8 cellular contexts compared by ENCODE assay signal in genomic region chr17:8991514-8992285, GRCh38. TPM values are rescaled to one million over a fixed set of nuclear protein-coding genes. Genes with fewer than 3 reads are reported as not detected.
DNase-seq lines count a peak whose midpoint lies in the region; ATAC-seq, FAIRE-seq and TF ChIP-seq lines count a peak whose summit lies in the region.

No MANE protein-coding gene starts in this region.

- no peaks in the 10 kb centered on the region for H3K9me3 ChIP-seq in Panc1 (ENCODE audit: control insufficient read depth, insufficient read depth, low read depth, low read length)
- H3K9me3 ChIP-seq in pancreas = no peaks in the 10 kb centered on the region
- no peaks in the 10 kb centered on the region for H3K9me3 ChIP-seq in transverse colon

- intact Hi-C loops in Panc1 (cut with micrococcal nuclease; ENCODE audit: unreplicated experiment) (no loop called here), pancreas (cut with DNase I) (no loop called here), transverse colon (cut with DNase I; ENCODE audit: low total_unique reads) (loop anchor here (10.0 kb wide), 1 partner anchor 533 kb away; no protein-coding TSS in a partner anchor)

- H3K36me3 ChIP-seq in Panc1 (ENCODE audit: control insufficient read depth, insufficient read depth, low read length) = no peaks in the 10 kb centered on the region
- no peaks in the 10 kb centered on the region for H3K36me3 ChIP-seq in pancreas
- no peaks in the 10 kb centered on the region for H3K36me3 ChIP-seq in transverse colon

- no peaks in the 10 kb centered on the region for H3K4me1 ChIP-seq in Panc1 (ENCODE audit: control insufficient read depth, insufficient read depth, low read length)
- no peaks in the 10 kb centered on the region for H3K4me1 ChIP-seq in pancreas
- no peaks in the 10 kb centered on the region for H3K4me1 ChIP-seq in transverse colon

- CTCF ChIA-PET in Panc1 (lab: Charles Lee) = no interaction called here

- in situ Hi-C loops in Panc1 (cut with HindIII; ENCODE audit: low pct_unique_long_range_greater_than_20kb, low sequenced_read_pairs) = no loop called here
- in situ Hi-C loops in transverse colon (cut with MboI; ENCODE audit: low pct_ligation_motif_present in 1 of 4, low pct_unique_long_range_greater_than_20kb in 1 of 4, low sequenced_read_pairs in 3 of 4) = loop anchor here (25.0 kb wide), 2 partner anchors 104 to 546 kb away; no protein-coding TSS in a partner anchor

- no peak overlapping the region for H3K27ac Mint-ChIP-seq in activated T-cell treated with anti-CD3 and anti-CD28 coated beads, Interleukin-2, amount 50 U/mL, for 72 hours

- TF ChIP-seq POLR2A in transverse colon (IDR thresholded peaks at IDR 0.05) = no peak

- DNase-seq in AG08396 (ENCODE audit: low spot score) = peak; percentile 71
- no peak for DNase-seq in GM18507 (ENCODE audit: extremely low spot score, insufficient read length, low read depth)
- DNase-seq in Panc1 (ENCODE audit: low read depth, low spot score) = no peak
- DNase-seq in activated T-cell treated with anti-CD3 and anti-CD28 coated beads, Interleukin-2, amount 50 U/mL, for 72 hours = peak; percentile 70 to 77
- DNase-seq in fibroblast of villous mesenchyme (ENCODE audit: low read depth) = peak; percentile 59
- DNase-seq in pancreas = peak in 5 of 6 donors; percentile 44 to 74 (median 55)
- DNase-seq in transverse colon = peak; percentile 70

- no peak for TF ChIP-seq EP300 in transverse colon (IDR thresholded peaks at IDR 0.05; ENCODE audit: low read depth)

- no TSS peak for BruUV-seq in Panc1 (replicated peaks; lab: Mats Ljungman, UMichigan)

- H3K27ac ChIP-seq in Panc1 (ENCODE audit: low read length) (no peak overlapping the region), pancreas (no peak overlapping the region), transverse colon (no peak overlapping the region)

- no peaks in the 10 kb centered on the region for H3K27me3 ChIP-seq in Panc1 (ENCODE audit: control insufficient read depth, insufficient read depth, low read length)
- H3K27me3 ChIP-seq in pancreas = no peaks in the 10 kb centered on the region
- H3K27me3 ChIP-seq in transverse colon = peaks cover 5% of the 10 kb centered on the region

- TF ChIP-seq CTCF in Panc1 (IDR thresholded peaks at IDR 0.05) = peak; percentile 85
- TF ChIP-seq CTCF in fibroblast of villous mesenchyme (IDR thresholded peaks at IDR 0.05; ENCODE audit: insufficient read depth, low read depth, low read length) = peak; percentile 74
- TF ChIP-seq CTCF in pancreas (IDR thresholded peaks at IDR 0.05) = peak; percentile 55 to 88 (median 72)
- TF ChIP-seq CTCF in transverse colon (IDR thresholded peaks at IDR 0.05) = peak; percentile 69 to 84 (median 82)

- H3K36me3 Mint-ChIP-seq in activated T-cell treated with anti-CD3 and anti-CD28 coated beads, Interleukin-2, amount 50 U/mL, for 72 hours (ENCODE audit: insufficient read depth in 2 of 2) = peaks cover 2 to 6% of the 10 kb centered on the region in 2 donors

- H3K4me3 ChIP-seq in Panc1 (ENCODE audit: low read depth in 2 of 2, low read length in 2 of 2) = no peak overlapping the region
- no peak overlapping the region for H3K4me3 ChIP-seq in fibroblast of villous mesenchyme (ENCODE audit: low read depth, low read length)
- H3K4me3 ChIP-seq in pancreas = no peak overlapping the region
- no peak overlapping the region for H3K4me3 ChIP-seq in transverse colon

- H3K4me3 Mint-ChIP-seq in activated T-cell treated with anti-CD3 and anti-CD28 coated beads, Interleukin-2, amount 50 U/mL, for 72 hours = no peak overlapping the region

- H3K4me1 Mint-ChIP-seq in activated T-cell treated with anti-CD3 and anti-CD28 coated beads, Interleukin-2, amount 50 U/mL, for 72 hours (ENCODE audit: low read depth) = peaks cover 11% of the 10 kb centered on the region

- POLR2A ChIA-PET in Panc1 (lab: Charles Lee) = no interaction called here

- ATAC-seq in Panc1 = no peak
- peak; percentile 66 to 77 for ATAC-seq in activated T-cell treated with anti-CD3 and anti-CD28 coated beads, Interleukin-2, amount 50 U/mL, for 72 hours (replicated peaks in 1 of 2)
- ATAC-seq in pancreas = peak; percentile 60 to 89 (median 80)
- ATAC-seq in HG02798 (IDR thresholded peaks at IDR 0.05; ENCODE audit: poor library complexity, unreplicated experiment) = no peak

- peak; percentile 59 for FAIRE-seq in GM18507 (lab: Jason Lieb, UNC)
- no peak for FAIRE-seq in pancreas (lab: Jason Lieb, UNC)

- 52 to 60% methylated on average over 10 of the region's 10 CpGs for WGBS in pancreas, 2 donors
- 0 to 50% methylated on average over 3 to 9 of the region's 10 CpGs for WGBS in transverse colon (ENCODE audit: low coverage in 1 of 2), 2 donors

- peaks cover 0 to 2% of the 10 kb centered on the region in 2 donors for H3K9me3 Mint-ChIP-seq in activated T-cell treated with anti-CD3 and anti-CD28 coated beads, Interleukin-2, amount 50 U/mL, for 72 hours

- H3K27me3 Mint-ChIP-seq in activated T-cell treated with anti-CD3 and anti-CD28 coated beads, Interleukin-2, amount 50 U/mL, for 72 hours (ENCODE audit: low read depth) = no peaks in the 10 kb centered on the region

RNA-seq across cellular contexts. Expression of gene PIK3R5, which starts 26.2 kb away (rescaled TPM):
- total RNA-seq in Panc1 (2021; ENCODE audit: unreplicated experiment) (0.15 TPM), fibroblast of villous mesenchyme (under 0.01 TPM in 1 of 2 replicates, not detected in the other), pancreas (1 to 10 TPM in 5 of 6 donors, under 1 TPM in 1; 0.69 to 6.8 (median 1.7) TPM), transverse colon (10 to 100 TPM in 2 of 4 donors, 1 to 10 TPM in 1, under 1 TPM in 1; 0.40 to 16.1 (median 10.4) TPM)
- polyA plus RNA-seq in Panc1 (2012; ENCODE audit: insufficient read length) = 0.15 TPM
- total RNA-seq in activated T-cell treated with anti-CD3 and anti-CD28 coated beads, Interleukin-2, amount 50 U/mL, for 72 hours = 10 to 100 TPM; 43.0 to 45.4 TPM
- 1 to 10 TPM in 1 of 2 donors, under 1 TPM in 1; 0.70 to 2.2 TPM for polyA plus RNA-seq in pancreas

RNA-seq across cellular contexts. Expression of gene NTN1, which starts 29.6 kb away (rescaled TPM):
- 14.5 TPM for total RNA-seq in Panc1 (2021; ENCODE audit: unreplicated experiment)
- polyA plus RNA-seq in Panc1 (2012; ENCODE audit: insufficient read length) = 20.0 TPM
- total RNA-seq in activated T-cell treated with anti-CD3 and anti-CD28 coated beads, Interleukin-2, amount 50 U/mL, for 72 hours = 1 to 10 TPM in 1 of 2 donors, under 1 TPM in 1; 0.69 to 1.5 TPM
- total RNA-seq in fibroblast of villous mesenchyme = under 0.01 TPM in 2 replicates
- 1 to 10 TPM; 1.8 to 4.3 (median 2.8) TPM for total RNA-seq in pancreas
- polyA plus RNA-seq in pancreas = 1 to 10 TPM; 2.2 to 2.3 TPM
- total RNA-seq in transverse colon = 10 to 100 TPM in 1 of 4 donors, 1 to 10 TPM in 3; 3.6 to 20.6 (median 7.2) TPM

Comparison
In these comparisons a context has a peak if more than half of its experiments do, and no peak if none do; other contexts are left out.
1. DNase-seq: peak in AG08396 (single experiment), activated T-cell treated with anti-CD3 and anti-CD28 coated beads, Interleukin-2, amount 50 U/mL, for 72 hours (2 of 2), fibroblast of villous mesenchyme (single experiment), pancreas (5 of 6) and transverse colon (single experiment); none in GM18507 (single experiment) and Panc1 (single experiment).
2. ATAC-seq: peak in activated T-cell treated with anti-CD3 and anti-CD28 coated beads, Interleukin-2, amount 50 U/mL, for 72 hours (2 of 2) and pancreas (4 of 4); none in Panc1 (single experiment) and HG02798 (single experiment).
3. Peak in every context shown above with its lines, with median percentiles within 50 percentile points of each other: CTCF ChIP-seq.